1 cellular context compared by ENCODE assay signal in the genomic region with DNA sequence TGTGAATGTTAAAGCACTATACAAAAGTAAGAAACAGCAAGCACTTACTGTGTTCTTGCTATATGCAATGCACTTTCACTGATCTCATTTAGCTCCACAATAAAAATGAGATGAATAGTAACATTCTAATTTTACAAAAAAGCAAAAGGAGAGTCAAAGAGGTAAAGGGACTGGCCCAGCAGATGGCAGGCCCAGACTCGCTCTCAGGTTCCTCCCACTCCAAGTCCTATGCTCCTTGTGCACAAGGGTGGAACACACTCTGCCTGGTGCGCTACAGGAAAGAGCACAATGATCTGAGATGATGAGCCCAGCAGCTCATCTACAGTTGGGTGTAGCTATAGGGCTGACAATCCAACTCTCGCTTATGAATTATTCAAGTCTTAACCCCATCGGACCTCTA.
TF ChIP-seq lines count a peak whose summit lies in the region.

No MANE protein-coding gene starts in this region.

TF ChIP-seq in HEK293, 187 proteins besides CTCF, POLR2A, EP300 and RAD21 (continued from another document):
- TF ChIP-seq PRDM4 (tag by site-specific recombination; IDR thresholded peaks at IDR 0.05) = no peak
